ENCODE assay signal across 11 cellular contexts in genomic region chrX:101208152-101208905, GRCh38. TPM values are rescaled to one million over a fixed set of nuclear protein-coding genes. Genes with fewer than 3 reads are reported as not detected.
DNase-seq lines count a peak whose midpoint lies in the region; ATAC-seq, FAIRE-seq and TF ChIP-seq lines count a peak whose summit lies in the region.
"Had no signal": no experiment of that assay in that cellular context is flagged by ENCODE, and none has a peak within 500 bp of the region (broad histone marks: within the 10 kb centered on the region; RNA-seq: fewer than 3 reads in every experiment).

No MANE protein-coding gene starts in this region.

- H3K36me3 ChIP-seq in BE2C, result no peaks in the 10 kb centered on the region
- no peaks in the 10 kb centered on the region for H3K36me3 ChIP-seq in neural progenitor cell
- H3K36me3 ChIP-seq: gastrocnemius medialis had no signal

- no peaks in the 10 kb centered on the region for H3K9me3 ChIP-seq in BE2C
- no peaks in the 10 kb centered on the region for H3K9me3 ChIP-seq in neural progenitor cell (ENCODE audit: low read depth)
- H3K9me3 ChIP-seq: gastrocnemius medialis had no signal

- no peak overlapping the region for H3K4me2 ChIP-seq in neural progenitor cell

- no peaks in the 10 kb centered on the region for H3K36me3 Mint-ChIP-seq in neural progenitor cell

- H3K4me3 ChIP-seq in BE2C (ENCODE audit: low read depth, low read length) (no peak overlapping the region), neural progenitor cell (no peak overlapping the region)
- H3K4me3 ChIP-seq: gastrocnemius medialis, K562 had no signal

- TF ChIP-seq CTCF in omental fat pad (IDR thresholded peaks at IDR 0.05), result no peak
- TF ChIP-seq CTCF in BE2C (IDR thresholded peaks at IDR 0.05; ENCODE audit: low read depth, low read length), result no peak
- no peak for TF ChIP-seq CTCF in neural progenitor cell (IDR thresholded peaks at IDR 0.05)

- peak; percentile 8 for DNase-seq in EL
- DNase-seq in GM19239 (ENCODE audit: insufficient read length, low spot score), result no peak
- peak; percentile 65 for DNase-seq in iris pigment epithelial cell (ENCODE audit: low read depth)
- DNase-seq in omental fat pad (ENCODE audit: low spot score), result no peak
- no peak for DNase-seq in BE2C
- no peak for DNase-seq in neural progenitor cell (ENCODE audit: low spot score)
- DNase-seq: gastrocnemius medialis had no signal

- H3K79me2 ChIP-seq in neural progenitor cell (ENCODE audit: low read depth), result no peaks in the 10 kb centered on the region

- H3K27me3 ChIP-seq in BE2C (no peaks in the 10 kb centered on the region), neural progenitor cell (no peaks in the 10 kb centered on the region)
- H3K27me3 ChIP-seq: gastrocnemius medialis had no signal

- H3K4me1 Mint-ChIP-seq in neural progenitor cell, result peaks cover 13% of the 10 kb centered on the region

- H3K4me3 Mint-ChIP-seq in neural progenitor cell, result no peak overlapping the region
- H3K4me3 Mint-ChIP-seq: neural crest cell had no signal

- ATAC-seq in HG03520 (IDR thresholded peaks at IDR 0.05; ENCODE audit: unreplicated experiment) (peak; percentile 57), omental fat pad (ENCODE audit: low FRiP score) (no peak), HG02938 (IDR thresholded peaks at IDR 0.05; ENCODE audit: unreplicated experiment) (no peak)
- ATAC-seq: gastrocnemius medialis, K562 had no signal

- no peak overlapping the region for H2AFZ ChIP-seq in neural progenitor cell (replicated peaks)

- H4K20me1 ChIP-seq in neural progenitor cell (ENCODE audit: low read depth), result no peaks in the 10 kb centered on the region

- H3K9ac ChIP-seq in neural progenitor cell, result no peak overlapping the region

- no peaks in the 10 kb centered on the region for H3F3A ChIP-seq in neural progenitor cell (ENCODE audit: low read depth)

- peaks cover 4% of the 10 kb centered on the region for H3K9me3 Mint-ChIP-seq in neural progenitor cell
- H3K9me3 Mint-ChIP-seq: neural crest cell had no signal

- H3K27me3 Mint-ChIP-seq in neural progenitor cell (ENCODE audit: insufficient read depth, low read depth), result peaks cover 2% of the 10 kb centered on the region

- no peak overlapping the region for H3K27ac Mint-ChIP-seq in neural progenitor cell

- no peak overlapping the region for H3K27ac ChIP-seq in neural progenitor cell
- H3K27ac ChIP-seq: gastrocnemius medialis had no signal

- FAIRE-seq in GM19239 (lab: Jason Lieb, UNC), result peak; percentile 80
- FAIRE-seq: K562 had no signal

- H3K4me1 ChIP-seq in BE2C, result no peaks in the 10 kb centered on the region
- peaks cover 7% of the 10 kb centered on the region for H3K4me1 ChIP-seq in neural progenitor cell
- H3K4me1 ChIP-seq: gastrocnemius medialis had no signal

RNA-seq across cellular contexts. Expression of gene DRP2, which starts 11.3 kb away (rescaled TPM):
- total RNA-seq in omental fat pad, result under 1 TPM; under 0.01 to 0.31 (median 0.14) TPM
- 0.12 TPM for polyA plus RNA-seq in BE2C (2012; ENCODE audit: insufficient read depth, insufficient read length, low read depth)
- 1.4 and 2.2 TPM in 2 replicates for total RNA-seq in neural progenitor cell (ENCODE audit: low replicate concordance)

Comparison
In these comparisons a context has a peak if more than half of its experiments do, and no peak if none do; other contexts are left out.
1. DNase-seq: peak in EL (single experiment) and iris pigment epithelial cell (single experiment); none in GM19239 (single experiment), omental fat pad (single experiment), BE2C (single experiment) and neural progenitor cell (single experiment).